In the genomic region with DNA sequence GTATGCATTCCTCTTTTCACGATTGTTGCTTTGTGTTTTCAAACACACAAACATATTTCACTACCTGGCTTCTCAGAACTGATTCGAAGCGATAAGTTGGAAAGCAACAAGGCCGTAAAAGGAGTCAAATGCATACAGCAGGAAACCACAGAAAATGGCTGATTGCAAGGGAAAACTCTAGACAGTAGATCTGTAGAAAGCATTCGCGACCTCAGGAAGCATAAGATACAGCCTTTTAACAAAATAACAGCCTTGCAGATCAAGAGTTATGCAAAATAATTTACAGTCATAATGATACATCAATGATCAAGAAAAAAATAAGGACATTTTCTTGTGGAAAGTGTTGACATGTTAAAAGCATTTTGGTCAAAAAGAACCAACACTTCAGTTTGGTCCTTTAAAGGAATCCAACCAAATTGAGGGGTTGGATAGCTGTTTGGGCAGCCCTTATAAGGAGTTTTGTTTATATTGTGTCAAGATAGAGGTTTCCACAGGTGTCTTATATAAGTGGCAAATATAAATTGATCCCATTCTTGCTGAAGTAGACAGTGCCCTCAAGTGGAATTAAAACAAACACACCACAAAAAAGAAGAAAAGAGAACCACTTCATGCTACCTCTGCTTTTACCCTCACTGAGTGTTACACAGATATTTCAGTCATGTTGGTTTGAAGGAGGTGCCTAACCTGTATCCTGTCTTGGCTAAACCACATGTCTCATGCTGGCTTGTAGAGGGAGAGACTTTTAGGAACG, we compare ENCODE assay signal across 8 cellular contexts. TPM values are rescaled to one million over a fixed set of nuclear protein-coding genes. Genes with fewer than 3 reads are reported as not detected.
DNase-seq lines count a peak whose midpoint lies in the region; ATAC-seq and TF ChIP-seq lines count a peak whose summit lies in the region.

No MANE protein-coding gene starts in this region.

- H3K4me3 Mint-ChIP-seq in activated naive CD4-positive, alpha-beta T cell treated with anti-CD3 and anti-CD28 coated beads for 36 hours: peak overlapping the region; percentile 67
- no peak overlapping the region for H3K4me3 Mint-ChIP-seq in chondrocyte (ENCODE audit: unreplicated experiment)
- H3K4me3 Mint-ChIP-seq in natural killer cell: peak overlapping the region; percentile 83

- CTCF ChIA-PET in activated naive CD4-positive, alpha-beta T cell treated with anti-CD3 and anti-CD28 coated beads for 36 hours (lab: Charles Lee): interaction anchor here (0.9 to 22.8 kb wide), 13 partner anchors 9 to 274 kb away, joined by 3 to 532 read pairs (median 5); a partner anchor contains a TSS

- peak; percentile 48 for ATAC-seq in HG02610 (IDR thresholded peaks at IDR 0.05; ENCODE audit: unreplicated experiment)
- ATAC-seq in natural killer cell: peak; percentile 66 to 85 (median 73)
- ATAC-seq in HG03095 (IDR thresholded peaks at IDR 0.05; ENCODE audit: unreplicated experiment): no peak

- H3K4me1 Mint-ChIP-seq in activated naive CD4-positive, alpha-beta T cell treated with anti-CD3 and anti-CD28 coated beads for 36 hours (ENCODE audit: low read depth): peaks cover 62% of the 10 kb centered on the region
- peaks cover 23% of the 10 kb centered on the region for H3K4me1 Mint-ChIP-seq in chondrocyte (ENCODE audit: low read depth)
- peaks cover 41 to 53% of the 10 kb centered on the region in 2 donors for H3K4me1 Mint-ChIP-seq in natural killer cell

- DNase-seq in activated naive CD4-positive, alpha-beta T cell treated with anti-CD3 and anti-CD28 coated beads for 36 hours: peak; percentile 27
- DNase-seq in activated naive CD4-positive, alpha-beta T cell treated with Interleukin-2 at 50 U/mL for 16 hours: no peak
- DNase-seq in NOMO-1 treated with DMSO at 0.1 percent for 48 hours (lab: John Stamatoyannopoulos, UW; ENCODE audit: unreplicated experiment): peak; percentile 63
- DNase-seq in chondrocyte (ENCODE audit: low spot score): no peak
- DNase-seq in natural killer cell: no peak
- no peak for DNase-seq in NCI-H2196 (lab: John Stamatoyannopoulos, UW; ENCODE audit: unreplicated experiment)

- H3K9me3 Mint-ChIP-seq in activated naive CD4-positive, alpha-beta T cell treated with anti-CD3 and anti-CD28 coated beads for 36 hours: no peaks in the 10 kb centered on the region
- H3K9me3 Mint-ChIP-seq in chondrocyte (ENCODE audit: low read depth): no peaks in the 10 kb centered on the region
- H3K9me3 Mint-ChIP-seq in natural killer cell: no peaks in the 10 kb centered on the region

- peak; percentile 68 for TF ChIP-seq CTCF in chondrocyte (IDR thresholded peaks at IDR 0.05)
- peak; percentile 56 for TF ChIP-seq CTCF in natural killer cell (IDR thresholded peaks at IDR 0.05)

- H3K36me3 Mint-ChIP-seq in activated naive CD4-positive, alpha-beta T cell treated with anti-CD3 and anti-CD28 coated beads for 36 hours (ENCODE audit: low read depth): peaks cover 32% of the 10 kb centered on the region
- H3K36me3 Mint-ChIP-seq in chondrocyte (ENCODE audit: low read depth) (peaks cover 11% of the 10 kb centered on the region), natural killer cell (peaks cover 14% of the 10 kb centered on the region)

- intact Hi-C loops in activated naive CD4-positive, alpha-beta T cell treated with anti-CD3 and anti-CD28 coated beads for 36 hours (cut with micrococcal nuclease): loop anchor here (1.0 to 5.0 kb wide), 14 partner anchors 18 to 723 kb away; a partner anchor contains a TSS
- intact Hi-C loops in natural killer cell (cut with micrococcal nuclease): loop anchor here (1.0 to 10.0 kb wide), 5 partner anchors 57 to 421 kb away; a partner anchor contains a TSS

- H3K27ac Mint-ChIP-seq in activated naive CD4-positive, alpha-beta T cell treated with anti-CD3 and anti-CD28 coated beads for 36 hours: peak overlapping the region; percentile 93
- H3K27ac Mint-ChIP-seq in chondrocyte (ENCODE audit: unreplicated experiment) (no peak overlapping the region), natural killer cell (peak overlapping the region; percentile 87 to 92)

- H3K27me3 Mint-ChIP-seq in activated naive CD4-positive, alpha-beta T cell treated with anti-CD3 and anti-CD28 coated beads for 36 hours (ENCODE audit: low read depth): no peaks in the 10 kb centered on the region
- H3K27me3 Mint-ChIP-seq in chondrocyte (ENCODE audit: low read depth): no peaks in the 10 kb centered on the region
- H3K27me3 Mint-ChIP-seq in natural killer cell (ENCODE audit: low read depth in 2 of 2): no peaks in the 10 kb centered on the region

RNA-seq across cellular contexts. Expression of a gene that starts 5.5 kb away (rescaled TPM):
- total RNA-seq in activated naive CD4-positive, alpha-beta T cell treated with anti-CD3 and anti-CD28 coated beads for 36 hours: 10 to 100 TPM; 70.8 to 71.9 TPM
- total RNA-seq in chondrocyte (30.3 to 35.8 TPM (median 33.4 TPM) in 3 replicates), natural killer cell (100 to 1,000 TPM; 227 to 246 (median 236) TPM)

RNA-seq across cellular contexts. Expression of a gene that starts 54.0 kb away (rescaled TPM):
- total RNA-seq in activated naive CD4-positive, alpha-beta T cell treated with anti-CD3 and anti-CD28 coated beads for 36 hours: 1 to 10 TPM; 1.2 to 1.7 TPM
- total RNA-seq in chondrocyte (0.05 to 0.44 TPM (median 0.07 TPM) in 3 replicates), natural killer cell (1 to 10 TPM; 2.8 to 8.6 (median 2.9) TPM)

Comparison
In these comparisons a context has a peak if more than half of its experiments do, and no peak if none do; other contexts are left out.
1. DNase-seq: peak in activated naive CD4-positive, alpha-beta T cell treated with anti-CD3 and anti-CD28 coated beads for 36 hours (single experiment) and NOMO-1 treated with DMSO at 0.1 percent for 48 hours (single experiment); none in activated naive CD4-positive, alpha-beta T cell treated with Interleukin-2 at 50 U/mL for 16 hours (single experiment), chondrocyte (single experiment), natural killer cell (single experiment) and NCI-H2196 (single experiment).